1 cellular context compared by ENCODE assay signal in genomic region chr1:235090406-235091069, GRCh38.
A peak's percentile ranks its signal among the peaks of the same experiment; 100 is the strongest.
TF ChIP-seq lines count a peak whose summit lies in the region.

No MANE protein-coding gene starts in this region.

TF ChIP-seq in K562, 482 proteins besides CTCF, POLR2A, EP300 and RAD21 (continued from another document and continues in another):
- TF ChIP-seq, protein P1, sequence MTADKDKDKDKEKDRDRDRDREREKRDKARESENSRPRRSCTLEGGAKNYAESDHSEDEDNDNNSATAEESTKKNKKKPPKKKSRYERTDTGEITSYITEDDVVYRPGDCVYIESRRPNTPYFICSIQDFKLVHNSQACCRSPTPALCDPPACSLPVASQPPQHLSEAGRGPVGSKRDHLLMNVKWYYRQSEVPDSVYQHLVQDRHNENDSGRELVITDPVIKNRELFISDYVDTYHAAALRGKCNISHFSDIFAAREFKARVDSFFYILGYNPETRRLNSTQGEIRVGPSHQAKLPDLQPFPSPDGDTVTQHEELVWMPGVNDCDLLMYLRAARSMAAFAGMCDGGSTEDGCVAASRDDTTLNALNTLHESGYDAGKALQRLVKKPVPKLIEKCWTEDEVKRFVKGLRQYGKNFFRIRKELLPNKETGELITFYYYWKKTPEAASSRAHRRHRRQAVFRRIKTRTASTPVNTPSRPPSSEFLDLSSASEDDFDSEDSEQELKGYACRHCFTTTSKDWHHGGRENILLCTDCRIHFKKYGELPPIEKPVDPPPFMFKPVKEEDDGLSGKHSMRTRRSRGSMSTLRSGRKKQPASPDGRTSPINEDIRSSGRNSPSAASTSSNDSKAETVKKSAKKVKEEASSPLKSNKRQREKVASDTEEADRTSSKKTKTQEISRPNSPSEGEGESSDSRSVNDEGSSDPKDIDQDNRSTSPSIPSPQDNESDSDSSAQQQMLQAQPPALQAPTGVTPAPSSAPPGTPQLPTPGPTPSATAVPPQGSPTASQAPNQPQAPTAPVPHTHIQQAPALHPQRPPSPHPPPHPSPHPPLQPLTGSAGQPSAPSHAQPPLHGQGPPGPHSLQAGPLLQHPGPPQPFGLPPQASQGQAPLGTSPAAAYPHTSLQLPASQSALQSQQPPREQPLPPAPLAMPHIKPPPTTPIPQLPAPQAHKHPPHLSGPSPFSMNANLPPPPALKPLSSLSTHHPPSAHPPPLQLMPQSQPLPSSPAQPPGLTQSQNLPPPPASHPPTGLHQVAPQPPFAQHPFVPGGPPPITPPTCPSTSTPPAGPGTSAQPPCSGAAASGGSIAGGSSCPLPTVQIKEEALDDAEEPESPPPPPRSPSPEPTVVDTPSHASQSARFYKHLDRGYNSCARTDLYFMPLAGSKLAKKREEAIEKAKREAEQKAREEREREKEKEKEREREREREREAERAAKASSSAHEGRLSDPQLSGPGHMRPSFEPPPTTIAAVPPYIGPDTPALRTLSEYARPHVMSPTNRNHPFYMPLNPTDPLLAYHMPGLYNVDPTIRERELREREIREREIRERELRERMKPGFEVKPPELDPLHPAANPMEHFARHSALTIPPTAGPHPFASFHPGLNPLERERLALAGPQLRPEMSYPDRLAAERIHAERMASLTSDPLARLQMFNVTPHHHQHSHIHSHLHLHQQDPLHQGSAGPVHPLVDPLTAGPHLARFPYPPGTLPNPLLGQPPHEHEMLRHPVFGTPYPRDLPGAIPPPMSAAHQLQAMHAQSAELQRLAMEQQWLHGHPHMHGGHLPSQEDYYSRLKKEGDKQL (CRISPR knock-in tag; IDR thresholded peaks at IDR 0.05; ENCODE audit: borderline replicate concordance) = no peak
- TF ChIP-seq FOXA1 (IDR thresholded peaks at IDR 0.05; ENCODE audit: borderline replicate concordance) = no peak
- TF ChIP-seq FOXK1 (CRISPR knock-in tag; IDR thresholded peaks at IDR 0.05; ENCODE audit: borderline replicate concordance) = no peak
- TF ChIP-seq THRB (CRISPR knock-in tag; conservative IDR thresholded peaks at IDR 0.05) = no peak
- TF ChIP-seq, protein P2, sequence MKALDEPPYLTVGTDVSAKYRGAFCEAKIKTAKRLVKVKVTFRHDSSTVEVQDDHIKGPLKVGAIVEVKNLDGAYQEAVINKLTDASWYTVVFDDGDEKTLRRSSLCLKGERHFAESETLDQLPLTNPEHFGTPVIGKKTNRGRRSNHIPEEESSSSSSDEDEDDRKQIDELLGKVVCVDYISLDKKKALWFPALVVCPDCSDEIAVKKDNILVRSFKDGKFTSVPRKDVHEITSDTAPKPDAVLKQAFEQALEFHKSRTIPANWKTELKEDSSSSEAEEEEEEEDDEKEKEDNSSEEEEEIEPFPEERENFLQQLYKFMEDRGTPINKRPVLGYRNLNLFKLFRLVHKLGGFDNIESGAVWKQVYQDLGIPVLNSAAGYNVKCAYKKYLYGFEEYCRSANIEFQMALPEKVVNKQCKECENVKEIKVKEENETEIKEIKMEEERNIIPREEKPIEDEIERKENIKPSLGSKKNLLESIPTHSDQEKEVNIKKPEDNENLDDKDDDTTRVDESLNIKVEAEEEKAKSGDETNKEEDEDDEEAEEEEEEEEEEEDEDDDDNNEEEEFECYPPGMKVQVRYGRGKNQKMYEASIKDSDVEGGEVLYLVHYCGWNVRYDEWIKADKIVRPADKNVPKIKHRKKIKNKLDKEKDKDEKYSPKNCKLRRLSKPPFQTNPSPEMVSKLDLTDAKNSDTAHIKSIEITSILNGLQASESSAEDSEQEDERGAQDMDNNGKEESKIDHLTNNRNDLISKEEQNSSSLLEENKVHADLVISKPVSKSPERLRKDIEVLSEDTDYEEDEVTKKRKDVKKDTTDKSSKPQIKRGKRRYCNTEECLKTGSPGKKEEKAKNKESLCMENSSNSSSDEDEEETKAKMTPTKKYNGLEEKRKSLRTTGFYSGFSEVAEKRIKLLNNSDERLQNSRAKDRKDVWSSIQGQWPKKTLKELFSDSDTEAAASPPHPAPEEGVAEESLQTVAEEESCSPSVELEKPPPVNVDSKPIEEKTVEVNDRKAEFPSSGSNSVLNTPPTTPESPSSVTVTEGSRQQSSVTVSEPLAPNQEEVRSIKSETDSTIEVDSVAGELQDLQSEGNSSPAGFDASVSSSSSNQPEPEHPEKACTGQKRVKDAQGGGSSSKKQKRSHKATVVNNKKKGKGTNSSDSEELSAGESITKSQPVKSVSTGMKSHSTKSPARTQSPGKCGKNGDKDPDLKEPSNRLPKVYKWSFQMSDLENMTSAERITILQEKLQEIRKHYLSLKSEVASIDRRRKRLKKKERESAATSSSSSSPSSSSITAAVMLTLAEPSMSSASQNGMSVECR (CRISPR knock-in tag; IDR thresholded peaks at IDR 0.05) = no peak
- TF ChIP-seq KDM4B (IDR thresholded peaks at IDR 0.05; ENCODE audit: borderline replicate concordance in 2 of 2, low read depth in 1 of 2) = no peak
- TF ChIP-seq ZNF717 (CRISPR knock-in tag; IDR thresholded peaks at IDR 0.05) = no peak
- no peak for TF ChIP-seq HMG20B (CRISPR knock-in tag; IDR thresholded peaks at IDR 0.05)
- peak; percentile 92 for TF ChIP-seq L3MBTL2 (IDR thresholded peaks at IDR 0.05)
- TF ChIP-seq GTF2E2 (tag; IDR thresholded peaks at IDR 0.05) = no peak
- no peak for TF ChIP-seq NUFIP1 (IDR thresholded peaks at IDR 0.05; ENCODE audit: partially characterized antibody)
- no peak; the same call in 1 of the 2 replicates for TF ChIP-seq ZNF644 (tag; IDR thresholded peaks at IDR 0.05; ENCODE audit: low read depth)
- TF ChIP-seq, protein P3, sequence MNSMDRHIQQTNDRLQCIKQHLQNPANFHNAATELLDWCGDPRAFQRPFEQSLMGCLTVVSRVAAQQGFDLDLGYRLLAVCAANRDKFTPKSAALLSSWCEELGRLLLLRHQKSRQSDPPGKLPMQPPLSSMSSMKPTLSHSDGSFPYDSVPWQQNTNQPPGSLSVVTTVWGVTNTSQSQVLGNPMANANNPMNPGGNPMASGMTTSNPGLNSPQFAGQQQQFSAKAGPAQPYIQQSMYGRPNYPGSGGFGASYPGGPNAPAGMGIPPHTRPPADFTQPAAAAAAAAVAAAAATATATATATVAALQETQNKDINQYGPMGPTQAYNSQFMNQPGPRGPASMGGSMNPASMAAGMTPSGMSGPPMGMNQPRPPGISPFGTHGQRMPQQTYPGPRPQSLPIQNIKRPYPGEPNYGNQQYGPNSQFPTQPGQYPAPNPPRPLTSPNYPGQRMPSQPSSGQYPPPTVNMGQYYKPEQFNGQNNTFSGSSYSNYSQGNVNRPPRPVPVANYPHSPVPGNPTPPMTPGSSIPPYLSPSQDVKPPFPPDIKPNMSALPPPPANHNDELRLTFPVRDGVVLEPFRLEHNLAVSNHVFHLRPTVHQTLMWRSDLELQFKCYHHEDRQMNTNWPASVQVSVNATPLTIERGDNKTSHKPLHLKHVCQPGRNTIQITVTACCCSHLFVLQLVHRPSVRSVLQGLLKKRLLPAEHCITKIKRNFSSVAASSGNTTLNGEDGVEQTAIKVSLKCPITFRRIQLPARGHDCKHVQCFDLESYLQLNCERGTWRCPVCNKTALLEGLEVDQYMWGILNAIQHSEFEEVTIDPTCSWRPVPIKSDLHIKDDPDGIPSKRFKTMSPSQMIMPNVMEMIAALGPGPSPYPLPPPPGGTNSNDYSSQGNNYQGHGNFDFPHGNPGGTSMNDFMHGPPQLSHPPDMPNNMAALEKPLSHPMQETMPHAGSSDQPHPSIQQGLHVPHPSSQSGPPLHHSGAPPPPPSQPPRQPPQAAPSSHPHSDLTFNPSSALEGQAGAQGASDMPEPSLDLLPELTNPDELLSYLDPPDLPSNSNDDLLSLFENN (IDR thresholded peaks at IDR 0.05; ENCODE audit: low read depth in 2 of 2, low read length in 2 of 2) = no peak
- TF ChIP-seq SETDB1 (IDR thresholded peaks at IDR 0.05; ENCODE audit: low read length) = no peak
- TF ChIP-seq GATAD2A (IDR thresholded peaks at IDR 0.05) = 0 out of 2 replicates have a peak, but pooled peaks have one; percentile 24
- no peak for TF ChIP-seq ZNF57 (CRISPR knock-in tag; IDR thresholded peaks at IDR 0.05)
- TF ChIP-seq MAFK (IDR thresholded peaks at IDR 0.05; ENCODE audit: low read length) = peak; percentile 58
- TF ChIP-seq ZNF395 (CRISPR knock-in tag; IDR thresholded peaks at IDR 0.05) = no peak
- TF ChIP-seq ZFP36 (IDR thresholded peaks at IDR 0.05; ENCODE audit: low read depth, low read length, partially characterized antibody) = no peak
- no peak for TF ChIP-seq PHB (CRISPR knock-in tag; IDR thresholded peaks at IDR 0.05)
- TF ChIP-seq ZNF561 (CRISPR knock-in tag; conservative IDR thresholded peaks at IDR 0.05) = no peak
- no peak for TF ChIP-seq TAF1 (IDR thresholded peaks at IDR 0.05; ENCODE audit: control insufficient read depth, extremely low read depth, insufficient read depth, low read length, severe bottlenecking)
- no peak for TF ChIP-seq ZNF134 (CRISPR knock-in tag; conservative IDR thresholded peaks at IDR 0.05)
- TF ChIP-seq TEAD4 (IDR thresholded peaks at IDR 0.05; ENCODE audit: low read length) = peak; percentile 42; the same call in 1 of the 2 replicates
- TF ChIP-seq TEAD4 (CRISPR knock-in tag; IDR thresholded peaks at IDR 0.05; ENCODE audit: borderline replicate concordance) = no peak
- TF ChIP-seq HINFP (tag; conservative IDR thresholded peaks at IDR 0.05; ENCODE audit: low read depth) = peak; percentile 71; the same call in 1 of the 2 replicates
- TF ChIP-seq SMAD2 (IDR thresholded peaks at IDR 0.05; ENCODE audit: low read depth, low read length) = no peak
- TF ChIP-seq, protein P4, sequence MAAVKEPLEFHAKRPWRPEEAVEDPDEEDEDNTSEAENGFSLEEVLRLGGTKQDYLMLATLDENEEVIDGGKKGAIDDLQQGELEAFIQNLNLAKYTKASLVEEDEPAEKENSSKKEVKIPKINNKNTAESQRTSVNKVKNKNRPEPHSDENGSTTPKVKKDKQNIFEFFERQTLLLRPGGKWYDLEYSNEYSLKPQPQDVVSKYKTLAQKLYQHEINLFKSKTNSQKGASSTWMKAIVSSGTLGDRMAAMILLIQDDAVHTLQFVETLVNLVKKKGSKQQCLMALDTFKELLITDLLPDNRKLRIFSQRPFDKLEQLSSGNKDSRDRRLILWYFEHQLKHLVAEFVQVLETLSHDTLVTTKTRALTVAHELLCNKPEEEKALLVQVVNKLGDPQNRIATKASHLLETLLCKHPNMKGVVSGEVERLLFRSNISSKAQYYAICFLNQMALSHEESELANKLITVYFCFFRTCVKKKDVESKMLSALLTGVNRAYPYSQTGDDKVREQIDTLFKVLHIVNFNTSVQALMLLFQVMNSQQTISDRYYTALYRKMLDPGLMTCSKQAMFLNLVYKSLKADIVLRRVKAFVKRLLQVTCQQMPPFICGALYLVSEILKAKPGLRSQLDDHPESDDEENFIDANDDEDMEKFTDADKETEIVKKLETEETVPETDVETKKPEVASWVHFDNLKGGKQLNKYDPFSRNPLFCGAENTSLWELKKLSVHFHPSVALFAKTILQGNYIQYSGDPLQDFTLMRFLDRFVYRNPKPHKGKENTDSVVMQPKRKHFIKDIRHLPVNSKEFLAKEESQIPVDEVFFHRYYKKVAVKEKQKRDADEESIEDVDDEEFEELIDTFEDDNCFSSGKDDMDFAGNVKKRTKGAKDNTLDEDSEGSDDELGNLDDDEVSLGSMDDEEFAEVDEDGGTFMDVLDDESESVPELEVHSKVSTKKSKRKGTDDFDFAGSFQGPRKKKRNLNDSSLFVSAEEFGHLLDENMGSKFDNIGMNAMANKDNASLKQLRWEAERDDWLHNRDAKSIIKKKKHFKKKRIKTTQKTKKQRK (IDR thresholded peaks at IDR 0.05; ENCODE audit: borderline replicate concordance, low read depth, low read length) = no peak
- TF ChIP-seq ZC3H11A (IDR thresholded peaks at IDR 0.05; ENCODE audit: low read depth, low read length) = no peak
- no peak for TF ChIP-seq IRF1 (CRISPR knock-in tag; IDR thresholded peaks at IDR 0.05; ENCODE audit: borderline replicate concordance)
- TF ChIP-seq POLR2B (IDR thresholded peaks at IDR 0.05; ENCODE audit: low read depth, partially characterized antibody) = no peak
- no peak for TF ChIP-seq RBM39 (optimal IDR thresholded peaks at IDR 0.05; ENCODE audit: low read depth, low read length)
- TF ChIP-seq TSC22D4 (tag; IDR thresholded peaks at IDR 0.05) = no peak
- no peak for TF ChIP-seq HDAC8 (tag; IDR thresholded peaks at IDR 0.05)
- no peak for TF ChIP-seq ZNF444 (CRISPR knock-in tag; IDR thresholded peaks at IDR 0.05)
- no peak for TF ChIP-seq BRCA1 (IDR thresholded peaks at IDR 0.05)
- TF ChIP-seq BRCA1 (CRISPR knock-in tag; IDR thresholded peaks at IDR 0.05) = no peak
- no peak for TF ChIP-seq ZNF143 (CRISPR knock-in tag; IDR thresholded peaks at IDR 0.05)
- peak; percentile 36; the same call in 1 of the 2 replicates for TF ChIP-seq NBN (IDR thresholded peaks at IDR 0.05; ENCODE audit: low read depth)
